ENCODE assay signal across 28 cellular contexts in the genomic region with DNA sequence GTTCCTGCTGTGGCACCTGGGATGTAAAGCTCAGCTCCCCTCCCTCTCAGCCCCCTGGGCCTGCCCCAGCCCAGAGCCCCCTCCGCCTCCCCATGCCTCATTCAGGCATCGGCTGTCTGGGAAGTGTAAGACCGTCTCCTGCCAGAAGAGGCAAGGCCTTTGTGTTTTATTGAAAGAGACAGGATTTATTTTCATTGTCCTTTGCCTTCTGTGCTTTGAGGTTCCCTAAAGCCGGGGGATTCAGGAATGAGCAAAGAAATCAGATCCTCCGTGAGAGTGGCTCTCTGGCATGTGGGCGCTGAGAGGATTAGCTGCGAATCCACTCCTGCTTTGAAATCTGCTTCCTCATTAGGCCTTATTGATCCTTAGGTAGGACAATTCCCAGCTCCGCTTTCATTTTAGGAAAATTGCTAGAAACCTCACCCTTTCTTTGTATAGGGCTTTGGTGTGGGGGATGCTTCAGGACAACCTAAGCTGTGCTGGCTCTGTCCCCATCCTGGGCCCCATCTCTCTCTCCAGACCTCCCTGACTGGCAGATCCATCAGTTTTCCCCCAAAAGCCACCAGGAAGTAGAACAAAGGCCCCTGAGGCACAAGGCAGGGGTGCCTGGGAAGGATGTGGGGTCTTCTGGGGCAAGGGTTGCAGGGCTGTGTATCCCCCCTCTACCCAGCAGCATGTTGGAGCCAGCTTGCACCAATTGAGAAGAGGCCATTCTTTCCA.
DNase-seq lines count a peak whose midpoint lies in the region; ATAC-seq and TF ChIP-seq lines count a peak whose summit lies in the region.
"Had no signal": no experiment of that assay in that cellular context is flagged by ENCODE, and none has a peak within 500 bp of the region (broad histone marks: within the 10 kb centered on the region; RNA-seq: fewer than 3 reads in every experiment).

No MANE protein-coding gene starts in this region.

- H3K27me3 Mint-ChIP-seq in endodermal cell (ENCODE audit: insufficient read depth): peaks cover 13% of the 10 kb centered on the region
- H3K27me3 Mint-ChIP-seq in neural crest cell (ENCODE audit: low read depth): no peaks in the 10 kb centered on the region
- H3K27me3 Mint-ChIP-seq in activated naive CD4-positive, alpha-beta T cell treated with anti-CD3 and anti-CD28 coated beads for 36 hours (ENCODE audit: low read depth): no peaks in the 10 kb centered on the region
- H3K27me3 Mint-ChIP-seq: activated naive CD8-positive, alpha-beta T cell had no signal

- H3K9ac ChIP-seq in endodermal cell (ENCODE audit: extremely low read depth, low read length, poor library complexity, severe bottlenecking): no peak overlapping the region

- no peak overlapping the region for H3K4me3 ChIP-seq in endodermal cell (ENCODE audit: low read length)
- H3K4me3 ChIP-seq: colonic mucosa, K562, left lung, SJCRH30 had no signal

- no peaks in the 10 kb centered on the region for H3K9me3 ChIP-seq in endodermal cell (ENCODE audit: control insufficient read depth, low read length)
- H3K9me3 ChIP-seq: colonic mucosa, left lung, SJCRH30 had no signal

- no peaks in the 10 kb centered on the region for H3K9me3 Mint-ChIP-seq in endodermal cell
- peaks cover 6% of the 10 kb centered on the region for H3K9me3 Mint-ChIP-seq in neural crest cell
- no peaks in the 10 kb centered on the region for H3K9me3 Mint-ChIP-seq in activated naive CD4-positive, alpha-beta T cell treated with anti-CD3 and anti-CD28 coated beads for 36 hours
- H3K9me3 Mint-ChIP-seq: effector memory CD8-positive, alpha-beta T cell had no signal

- intact Hi-C loops in activated naive CD4-positive, alpha-beta T cell treated with anti-CD3 and anti-CD28 coated beads for 36 hours (cut with micrococcal nuclease): no loop called here

- H3K36me3 Mint-ChIP-seq in endodermal cell (ENCODE audit: low read depth) (no peaks in the 10 kb centered on the region), neural crest cell (ENCODE audit: low read depth) (no peaks in the 10 kb centered on the region)
- H3K36me3 Mint-ChIP-seq in activated naive CD4-positive, alpha-beta T cell treated with anti-CD3 and anti-CD28 coated beads for 36 hours (ENCODE audit: low read depth): no peaks in the 10 kb centered on the region
- H3K36me3 Mint-ChIP-seq: activated naive CD8-positive, alpha-beta T cell; stimulated activated memory B cell treated with anti-CD40 and anti-IgM and Interleukin-4, amounts not matched to agents 10 μg/mL and 1 μg/mL and 100 μg/mL, for 72 hours had no signal

- H3K27ac ChIP-seq in endodermal cell (ENCODE audit: low read depth, low read length): peak overlapping the region; percentile 90
- H3K27ac ChIP-seq: colonic mucosa, left lung, SJCRH30, VCaP had no signal

- TF ChIP-seq CTCF in endodermal cell (conservative IDR thresholded peaks at IDR 0.05) (peak; percentile 15), neural crest cell (conservative IDR thresholded peaks at IDR 0.05) (no peak)

- H3K4me3 Mint-ChIP-seq in endodermal cell (no peak overlapping the region), neural crest cell (no peak overlapping the region)
- no peak overlapping the region for H3K4me3 Mint-ChIP-seq in activated naive CD4-positive, alpha-beta T cell treated with anti-CD3 and anti-CD28 coated beads for 36 hours
- H3K4me3 Mint-ChIP-seq: activated naive CD8-positive, alpha-beta T cell; effector memory CD8-positive, alpha-beta T cell; stimulated activated memory B cell treated with anti-CD40 and anti-IgM and Interleukin-4, amounts not matched to agents 10 μg/mL and 1 μg/mL and 100 μg/mL, for 72 hours had no signal

- ATAC-seq in HG03460 (IDR thresholded peaks at IDR 0.05; ENCODE audit: unreplicated experiment): no peak
- ATAC-seq: effector memory CD8-positive, alpha-beta T cell; K562; left lung; stimulated activated memory B cell treated with anti-CD40 and anti-IgM and Interleukin-4, amounts not matched to agents 10 μg/mL and 1 μg/mL and 100 μg/mL, for 72 hours had no signal

- no peaks in the 10 kb centered on the region for H3K27me3 ChIP-seq in endodermal cell (ENCODE audit: control insufficient read depth, insufficient read depth, low read length, poor library complexity, severe bottlenecking)
- H3K27me3 ChIP-seq: colonic mucosa had no signal

- DNase-seq in D341Med (ENCODE audit: low spot score) (peak; percentile 80), NCI-H524 (lab: John Stamatoyannopoulos, UW) (peak; percentile 98 to 99), endodermal cell (peak; percentile 46), neural crest cell (ENCODE audit: low read depth, low spot score) (no peak), GM03348 (ENCODE audit: low spot score) (no peak), DMS 273 (lab: John Stamatoyannopoulos, UW; ENCODE audit: unreplicated experiment) (no peak)
- no peak for DNase-seq in activated naive CD4-positive, alpha-beta T cell treated with anti-CD3 and anti-CD28 coated beads for 36 hours
- DNase-seq: 8988T; activated CD4-positive, alpha-beta T cell treated with anti-CD3 and anti-CD28 coated beads for 48 hours; activated CD8-positive, alpha-beta memory T cell treated with anti-CD3 and anti-CD28 coated beads for 24 hours; activated T-cell treated with anti-CD3 and anti-CD28 coated beads for 4 hours; anterior cingulate cortex; C1 segment of cervical spinal cord; colonic mucosa; DMS79; effector memory CD8-positive, alpha-beta T cell; mesendoderm; NCI-H1092 treated with DMSO at 0.1 percent for 48 hours; NCI-H187; NCI-H69; SJCRH30; T-helper 9 cell had no signal

- H3K36me3 ChIP-seq in endodermal cell (ENCODE audit: control insufficient read depth, insufficient read depth, low read length): no peaks in the 10 kb centered on the region
- H3K36me3 ChIP-seq: colonic mucosa, left lung, SJCRH30 had no signal

- CTCF ChIA-PET in activated naive CD4-positive, alpha-beta T cell treated with anti-CD3 and anti-CD28 coated beads for 36 hours (lab: Charles Lee): interaction anchor here (1.2 kb wide), 1 partner anchor 266 kb away, joined by 4 read pairs; no protein-coding TSS in a partner anchor

- H3K27ac Mint-ChIP-seq in endodermal cell: no peak overlapping the region
- peak overlapping the region; percentile 88 for H3K27ac Mint-ChIP-seq in neural crest cell (ENCODE audit: unreplicated experiment)
- no peak overlapping the region for H3K27ac Mint-ChIP-seq in activated naive CD4-positive, alpha-beta T cell treated with anti-CD3 and anti-CD28 coated beads for 36 hours
- H3K27ac Mint-ChIP-seq: activated naive CD8-positive, alpha-beta T cell; effector memory CD8-positive, alpha-beta T cell; stimulated activated memory B cell treated with anti-CD40 and anti-IgM and Interleukin-4, amounts not matched to agents 10 μg/mL and 1 μg/mL and 100 μg/mL, for 72 hours had no signal

- 69 to 70% methylated on average over 8 of the region's 8 CpGs for WGBS in endodermal cell (ENCODE audit: insufficient coverage in 1 of 2, insufficient read length in 1 of 2), 2 experiments

- peaks cover 3% of the 10 kb centered on the region for H3K4me1 ChIP-seq in endodermal cell (ENCODE audit: control insufficient read depth, insufficient read depth, low read length)
- H3K4me1 ChIP-seq: colonic mucosa, left lung, SJCRH30 had no signal

- H3K4me1 Mint-ChIP-seq in endodermal cell (peaks cover 15% of the 10 kb centered on the region), neural crest cell (peaks cover 27% of the 10 kb centered on the region)
- no peaks in the 10 kb centered on the region for H3K4me1 Mint-ChIP-seq in activated naive CD4-positive, alpha-beta T cell treated with anti-CD3 and anti-CD28 coated beads for 36 hours (ENCODE audit: low read depth)
- H3K4me1 Mint-ChIP-seq: stimulated activated memory B cell treated with anti-CD40 and anti-IgM and Interleukin-4, amounts not matched to agents 10 μg/mL and 1 μg/mL and 100 μg/mL, for 72 hours had no signal

Comparison
In these comparisons a context has a peak if more than half of its experiments do, and no peak if none do; other contexts are left out.
1. DNase-seq: peak in D341Med (single experiment), NCI-H524 (2 of 2) and endodermal cell (single experiment); none in neural crest cell (single experiment), GM03348 (single experiment), activated naive CD4-positive, alpha-beta T cell treated with anti-CD3 and anti-CD28 coated beads for 36 hours (single experiment) and DMS 273 (single experiment).